In the genomic region with DNA sequence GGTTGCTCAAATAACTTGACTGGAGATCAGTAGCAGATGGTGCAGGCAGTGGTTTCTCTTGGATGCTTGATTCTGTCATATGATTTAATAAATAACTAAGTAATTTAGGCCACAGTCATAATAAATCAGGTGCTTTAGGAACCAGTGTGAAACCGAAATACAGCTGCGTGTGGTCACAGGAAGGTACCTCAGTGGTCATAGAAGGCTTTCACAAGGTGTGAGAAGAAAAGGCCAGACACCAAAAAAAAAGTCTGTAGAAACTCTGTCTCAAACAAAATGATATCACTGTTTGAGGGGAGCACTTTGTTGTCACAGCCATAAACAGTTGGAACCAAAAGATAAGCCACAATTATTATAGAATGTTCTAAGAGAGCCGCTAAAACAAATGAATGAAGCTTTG, we compare ENCODE assay signal across 12 cellular contexts. TPM values are rescaled to one million over a fixed set of nuclear protein-coding genes. Genes with fewer than 3 reads are reported as not detected.
A peak's percentile ranks its signal among the peaks of the same experiment; 100 is the strongest.
DNase-seq lines count a peak whose midpoint lies in the region; ATAC-seq, FAIRE-seq and TF ChIP-seq lines count a peak whose summit lies in the region.
"Had no signal": no experiment of that assay in that cellular context is flagged by ENCODE, and none has a peak within 500 bp of the region (broad histone marks: within the 10 kb centered on the region; RNA-seq: fewer than 3 reads in every experiment).

No MANE protein-coding gene starts in this region.

- no peak overlapping the region for H4K8ac ChIP-seq in mesendoderm (ENCODE audit: low read depth, low read length)

- FAIRE-seq in urothelium cell line (lab: Jason Lieb, UNC): no peak
- FAIRE-seq: endometrium had no signal

- ATAC-seq in GM18499 (IDR thresholded peaks at IDR 0.05; ENCODE audit: insufficient read depth, unreplicated experiment) (peak; percentile 94), GM21390 (IDR thresholded peaks at IDR 0.05; ENCODE audit: unreplicated experiment) (peak; percentile 99), HG03175 (IDR thresholded peaks at IDR 0.05; ENCODE audit: unreplicated experiment) (peak; percentile 99), body of pancreas (peak; percentile 50), psoas muscle (no peak)

- 58 to 65% methylated on average over 3 of the region's 3 CpGs for WGBS in body of pancreas, 2 donors
- no CpG with 5 or more reads among the region's 3 CpGs for WGBS in mesendoderm (ENCODE audit: extremely low coverage, insufficient coverage, low lambda C conversion rate)
- 85 to 89% (median 87%) methylated on average over 3 of the region's 3 CpGs for WGBS in psoas muscle, 3 donors

- H3K27ac ChIP-seq in body of pancreas (no peak overlapping the region), mesendoderm (ENCODE audit: low read depth, low read length) (no peak overlapping the region), psoas muscle (no peak overlapping the region)

- intact Hi-C loops in body of pancreas (cut with DNase I): no loop called here
- intact Hi-C loops in psoas muscle (cut with DNase I): no loop called here

- H3K9me3 ChIP-seq in body of pancreas: no peaks in the 10 kb centered on the region
- H3K9me3 ChIP-seq in psoas muscle: no peaks in the 10 kb centered on the region

- no peak overlapping the region for H3K56ac ChIP-seq in mesendoderm (ENCODE audit: low read length)

- H3K4me3 ChIP-seq in body of pancreas (no peak overlapping the region), mesendoderm (ENCODE audit: low read length) (no peak overlapping the region), psoas muscle (no peak overlapping the region)
- H3K4me3 ChIP-seq: lung had no signal

- DNase-seq in body of pancreas (peak in 2 of 4 donors; percentile 15 to 19), NCI-H187 treated with DMSO at 0.1 percent for 48 hours (lab: John Stamatoyannopoulos, UW) (no peak), mesendoderm (no peak), psoas muscle (no peak), urothelium cell line (ENCODE audit: low spot score) (no peak)
- DNase-seq: activated CD8-positive, alpha-beta memory T cell treated with anti-CD3 and anti-CD28 coated beads for 24 hours; NCI-H82 had no signal

- no peak for TF ChIP-seq POLR2A in body of pancreas (IDR thresholded peaks at IDR 0.05)

- H3K36me3 ChIP-seq in body of pancreas (replicated peaks in 1 of 2; ENCODE audit: insufficient read depth in 1 of 2, low read depth in 2 of 2) (no peaks in the 10 kb centered on the region), mesendoderm (ENCODE audit: control insufficient read depth, insufficient read depth, low read length) (no peaks in the 10 kb centered on the region), psoas muscle (ENCODE audit: insufficient read depth in 1 of 2, low read depth in 1 of 2) (no peaks in the 10 kb centered on the region)

- no peak overlapping the region for H4K5ac ChIP-seq in mesendoderm (ENCODE audit: low read length)

- H3K9ac ChIP-seq in mesendoderm (ENCODE audit: low read length): no peak overlapping the region

- H3K18ac ChIP-seq in mesendoderm (ENCODE audit: low read length): no peak overlapping the region

- no peak overlapping the region for H3K23ac ChIP-seq in mesendoderm (ENCODE audit: low read length)

- H3K4me2 ChIP-seq in mesendoderm (ENCODE audit: low read length): no peak overlapping the region

- H3K4me1 ChIP-seq in body of pancreas: peaks cover 18% of the 10 kb centered on the region
- no peaks in the 10 kb centered on the region for H3K4me1 ChIP-seq in mesendoderm (ENCODE audit: control insufficient read depth, low read depth, low read length)
- H3K4me1 ChIP-seq in psoas muscle: no peaks in the 10 kb centered on the region

- TF ChIP-seq CTCF in body of pancreas (IDR thresholded peaks at IDR 0.05) (no peak), psoas muscle (IDR thresholded peaks at IDR 0.05) (no peak)

- H3K79me1 ChIP-seq in mesendoderm (ENCODE audit: low read length): no peaks in the 10 kb centered on the region

- no peak overlapping the region for H3K4ac ChIP-seq in mesendoderm (ENCODE audit: low read depth, low read length)

- no peaks in the 10 kb centered on the region for H3K79me2 ChIP-seq in mesendoderm (ENCODE audit: control insufficient read depth, insufficient read depth, low read length)

- no peaks in the 10 kb centered on the region for H3K27me3 ChIP-seq in body of pancreas
- H3K27me3 ChIP-seq in mesendoderm (ENCODE audit: insufficient read depth, low read length, poor library complexity): no peaks in the 10 kb centered on the region
- no peaks in the 10 kb centered on the region for H3K27me3 ChIP-seq in psoas muscle (ENCODE audit: insufficient read depth in 3 of 3, low read length in 2 of 3)

- no peak overlapping the region for H2BK5ac ChIP-seq in mesendoderm (ENCODE audit: low read length)

- H2BK15ac ChIP-seq in mesendoderm (replicated peaks; ENCODE audit: low read depth): no peak overlapping the region

- no peak overlapping the region for H2AK5ac ChIP-seq in mesendoderm (ENCODE audit: low read length)

- H2BK120ac ChIP-seq in mesendoderm (ENCODE audit: low read depth, low read length): no peak overlapping the region

RNA-seq across cellular contexts. Expression of a gene that starts 56.5 kb away (rescaled TPM):
- 1 to 10 TPM in 1 of 2 donors, under 1 TPM in 1; 0.66 to 1.6 TPM for total RNA-seq in body of pancreas
- 1.9 TPM for polyA plus RNA-seq in mesendoderm (2013, experiment 1 of 2)
- polyA plus RNA-seq in mesendoderm (2013, experiment 2 of 2): 2.0 TPM
- 1 to 10 TPM; 1.7 to 3.7 (median 2.6) TPM for total RNA-seq in psoas muscle
- polyA plus RNA-seq in psoas muscle: 1 to 10 TPM in 2 of 3 donors, under 1 TPM in 1; 0.56 to 2.0 (median 1.4) TPM

Comparison
In these comparisons a context has a peak if more than half of its experiments do, and no peak if none do; other contexts are left out.
1. ATAC-seq: peak in GM18499 (single experiment), GM21390 (single experiment), HG03175 (single experiment) and body of pancreas (single experiment); none in psoas muscle (0 of 4).